In genomic region chr10:61140765-61141392, GRCh38 we compare ENCODE assay signal across 8 cellular contexts.
DNase-seq lines count a peak whose midpoint lies in the region; ATAC-seq and TF ChIP-seq lines count a peak whose summit lies in the region.

No MANE protein-coding gene starts in this region.

- TF ChIP-seq CTCF in left ventricle myocardium inferior (IDR thresholded peaks at IDR 0.05; ENCODE audit: borderline replicate concordance): peak; percentile 81
- TF ChIP-seq CTCF in gastrocnemius medialis (IDR thresholded peaks at IDR 0.05 in 4 of 5, conservative IDR thresholded peaks at IDR 0.05 in 1 of 5): peak; percentile 69 to 79 (median 73)

- intact Hi-C loops in left ventricle myocardium inferior (cut with micrococcal nuclease) (loop anchor here (10.0 kb wide), 1 partner anchor 144 kb away; no protein-coding TSS in a partner anchor), gastrocnemius medialis (cut with DNase I; ENCODE audit: low total_unique reads) (loop anchor here (1.0 kb wide), 2 partner anchors 49 to 143 kb away; no protein-coding TSS in a partner anchor)

- H3K27ac ChIP-seq in left ventricle myocardium inferior (replicated peaks): no peak overlapping the region
- H3K27ac ChIP-seq in gastrocnemius medialis: no peak overlapping the region

- H3K36me3 ChIP-seq in adipocyte (ENCODE audit: control insufficient read depth, insufficient read depth, low read length, severe bottlenecking) (no peaks in the 10 kb centered on the region), left ventricle myocardium inferior (no peaks in the 10 kb centered on the region), gastrocnemius medialis (no peaks in the 10 kb centered on the region)

- DNase-seq in COLO829 (ENCODE audit: low spot score) (peak; percentile 16), NCI-H1048 (lab: John Stamatoyannopoulos, UW) (peak; percentile 52), adipocyte (ENCODE audit: low read depth) (peak; percentile 89), left ventricle myocardium inferior (no peak), gastrocnemius medialis (no peak), GF-D8 (lab: John Stamatoyannopoulos, UW) (no peak), OCI-M2 (lab: John Stamatoyannopoulos, UW; ENCODE audit: unreplicated experiment) (no peak)

- H3K4me3 ChIP-seq in adipocyte (ENCODE audit: low read length): no peak overlapping the region
- H3K4me3 ChIP-seq in left ventricle myocardium inferior: no peak overlapping the region
- H3K4me3 ChIP-seq in gastrocnemius medialis: no peak overlapping the region

- peaks cover 12% of the 10 kb centered on the region for H3K27me3 ChIP-seq in adipocyte (replicated peaks; ENCODE audit: control insufficient read depth, insufficient read depth, low read length)
- no peaks in the 10 kb centered on the region for H3K27me3 ChIP-seq in left ventricle myocardium inferior (ENCODE audit: low read depth)
- H3K27me3 ChIP-seq in gastrocnemius medialis: no peaks in the 10 kb centered on the region

- H3K9me3 ChIP-seq in adipocyte (ENCODE audit: control insufficient read depth, low read length) (peaks cover 12% of the 10 kb centered on the region), left ventricle myocardium inferior (replicated peaks) (peaks cover 10% of the 10 kb centered on the region), gastrocnemius medialis (no peaks in the 10 kb centered on the region)

- in situ Hi-C loops in gastrocnemius medialis (cut with MboI; ENCODE audit: low sequenced_read_pairs in 4 of 4): loop anchor here (5.0 to 25.0 kb wide), 3 partner anchors 146 to 596 kb away; no protein-coding TSS in a partner anchor

- H3K9ac ChIP-seq in adipocyte (ENCODE audit: low read length): no peak overlapping the region

- no peak for TF ChIP-seq POLR2A in gastrocnemius medialis (IDR thresholded peaks at IDR 0.05)

- H3K4me1 ChIP-seq in adipocyte (ENCODE audit: control insufficient read depth, insufficient read depth, low read length) (no peaks in the 10 kb centered on the region), left ventricle myocardium inferior (peaks cover 11% of the 10 kb centered on the region), gastrocnemius medialis (peaks cover 0 to 12% of the 10 kb centered on the region in 2 donors)

- peak; percentile 42 for ATAC-seq in GM19463 (IDR thresholded peaks at IDR 0.05; ENCODE audit: unreplicated experiment)
- peak; percentile 69 to 81 for ATAC-seq in gastrocnemius medialis

Comparison
In these comparisons a context has a peak if more than half of its experiments do, and no peak if none do; other contexts are left out.
1. DNase-seq: peak in COLO829 (single experiment), NCI-H1048 (single experiment) and adipocyte (single experiment); none in left ventricle myocardium inferior (single experiment), gastrocnemius medialis (0 of 2), GF-D8 (single experiment) and OCI-M2 (single experiment).